In genomic region chr3:38707730-38708129, GRCh38 we compare ENCODE assay signal across 12 cellular contexts. TPM values are rescaled to one million over a fixed set of nuclear protein-coding genes. Genes with fewer than 3 reads are reported as not detected.
DNase-seq lines count a peak whose midpoint lies in the region; ATAC-seq and TF ChIP-seq lines count a peak whose summit lies in the region.
"Had no signal": no experiment of that assay in that cellular context is flagged by ENCODE, and none has a peak within 500 bp of the region (broad histone marks: within the 10 kb centered on the region; RNA-seq: fewer than 3 reads in every experiment).

No MANE protein-coding gene starts in this region.

- no peaks in the 10 kb centered on the region for H3K9me3 ChIP-seq in PC-3 (ENCODE audit: low read length)

- no peak overlapping the region for H3K4me3 ChIP-seq in AG09309 (ENCODE audit: control insufficient read depth, low read depth, low read length)
- no peak overlapping the region for H3K4me3 ChIP-seq in GM12864 (ENCODE audit: low read depth, low read length)
- H3K4me3 ChIP-seq in PC-3 (ENCODE audit: low read length), result no peak overlapping the region
- H3K4me3 ChIP-seq in fibroblast of pulmonary artery (replicated peaks; ENCODE audit: low read depth, low read length), result no peak overlapping the region

- ATAC-seq in PC-3, result no peak
- ATAC-seq: left ventricle myocardium superior had no signal

- H3K79me2 ChIP-seq in PC-3 (ENCODE audit: low read length), result no peaks in the 10 kb centered on the region

- no peaks in the 10 kb centered on the region for H3K36me3 ChIP-seq in PC-3 (ENCODE audit: low read depth, low read length)

- no peaks in the 10 kb centered on the region for H3K4me1 ChIP-seq in PC-3 (ENCODE audit: insufficient read depth, low read length)

- DNase-seq in AG09309 (ENCODE audit: low read depth), result no peak
- DNase-seq in GM12864 (ENCODE audit: low read depth), result no peak
- DNase-seq in PC-3, result peak; percentile 8
- DNase-seq in fibroblast of pulmonary artery (ENCODE audit: low read depth), result no peak
- DNase-seq in HPDE6-E6E7 (ENCODE audit: extremely low spot score), result no peak
- DNase-seq in DMS153 treated with DMSO at 0.1 percent for 48 hours (lab: John Stamatoyannopoulos, UW; ENCODE audit: unreplicated experiment), result no peak
- no peak for DNase-seq in CD14-positive monocyte (ENCODE audit: low spot score)
- no peak for DNase-seq in NCI-H510A treated with DMSO at 0.1 percent for 48 hours (lab: John Stamatoyannopoulos, UW)
- DNase-seq: left ventricle myocardium superior; NCI-H1092; stimulated activated CD4-positive, alpha-beta T cell treated with anti-CD3 and anti-CD28 coated beads, Interleukin-4, amount 100 ng/mL, for 1 hour had no signal

- no peak overlapping the region for H3K27ac Mint-ChIP-seq in CD14-positive monocyte

- H3K9ac ChIP-seq in PC-3 (ENCODE audit: low read length), result no peak overlapping the region

- peak; percentile 26 for TF ChIP-seq CTCF in AG09309 (IDR thresholded peaks at IDR 0.05; ENCODE audit: control insufficient read depth, insufficient read depth, low read depth, low read length, missing control alignments)
- peak; percentile 55 for TF ChIP-seq CTCF in GM12864 (IDR thresholded peaks at IDR 0.05; ENCODE audit: low read depth, low read length, missing control alignments)
- TF ChIP-seq CTCF in PC-3 (conservative IDR thresholded peaks at IDR 0.05; ENCODE audit: low read depth, low read length), result peak; percentile 61
- peak; percentile 39 for TF ChIP-seq CTCF in fibroblast of pulmonary artery (IDR thresholded peaks at IDR 0.05; ENCODE audit: low read length, missing control alignments)
- TF ChIP-seq CTCF in CD14-positive monocyte (IDR thresholded peaks at IDR 0.05), result no peak

- H2AFZ ChIP-seq in PC-3 (ENCODE audit: low read length), result no peak overlapping the region

- intact Hi-C loops in PC-3 (cut with micrococcal nuclease) (no loop called here), CD14-positive monocyte (cut with micrococcal nuclease) (no loop called here)

- CTCF ChIA-PET in PC-3 (lab: Charles Lee), result no interaction called here

- peaks cover 34% of the 10 kb centered on the region for H3K27me3 ChIP-seq in PC-3 (ENCODE audit: low read length)

- no peak overlapping the region for H3K4me3 Mint-ChIP-seq in CD14-positive monocyte

- peaks cover 0 to 4% (median 2%) of the 10 kb centered on the region in 3 donors for H3K27me3 Mint-ChIP-seq in CD14-positive monocyte (ENCODE audit: low read depth in 3 of 3)

- no peaks in the 10 kb centered on the region for H3K4me1 Mint-ChIP-seq in CD14-positive monocyte

- POLR2A ChIA-PET in PC-3 (lab: Charles Lee; ENCODE audit: unreplicated experiment), result no interaction called here

- H3F3A ChIP-seq in PC-3 (ENCODE audit: low read length, unreplicated experiment), result no peaks in the 10 kb centered on the region

- no peak overlapping the region for H3K4me2 ChIP-seq in PC-3 (ENCODE audit: low read length)

- BruUV-seq in PC-3 (replicated peaks; lab: Mats Ljungman, UMichigan), result no TSS peak

- no peaks in the 10 kb centered on the region for H3K9me3 Mint-ChIP-seq in CD14-positive monocyte

- H4K20me1 ChIP-seq in PC-3 (ENCODE audit: low read length), result no peaks in the 10 kb centered on the region

- H3K27ac ChIP-seq in PC-3 (ENCODE audit: low read length), result no peak overlapping the region

- H3K36me3 Mint-ChIP-seq in CD14-positive monocyte, result no peaks in the 10 kb centered on the region

- no peaks in the 10 kb centered on the region for H3K9me2 ChIP-seq in PC-3 (replicated peaks; ENCODE audit: low read length)

RNA-seq across cellular contexts. Expression of gene SCN5A, which starts 58.2 kb away (rescaled TPM):
- total RNA-seq in PC-3 (2014; rRNA removed), result 0.06 TPM in 1 of 2 replicates, not detected in the other
- not detected for polyA plus RNA-seq in CD14-positive monocyte
- total RNA-seq: osteocyte had no signal
